ENCODE assay signal across 23 cellular contexts in the genomic region with DNA sequence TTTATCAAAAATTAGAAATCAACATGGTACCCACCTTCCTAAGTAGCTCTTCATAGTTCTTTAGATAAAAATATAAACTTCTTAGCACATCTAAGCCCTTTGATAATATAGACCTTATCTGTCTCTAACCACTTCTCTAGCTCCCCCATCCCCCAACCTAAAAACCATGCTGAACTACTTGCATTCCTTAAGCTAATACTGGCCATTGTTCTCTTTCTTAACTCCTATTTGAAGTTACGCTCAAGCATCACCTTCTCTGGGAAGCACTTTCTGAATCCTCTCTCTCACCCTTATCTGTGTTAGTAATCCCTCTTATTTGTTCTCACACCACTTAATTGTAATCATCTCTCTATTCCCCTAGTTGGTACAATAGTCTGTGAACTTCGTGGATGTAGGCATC.
"Had no signal": no experiment of that assay in that cellular context is flagged by ENCODE, and none has a peak within 500 bp of the region (broad histone marks: within the 10 kb centered on the region; RNA-seq: fewer than 3 reads in every experiment).

No MANE protein-coding gene starts in this region.

- FAIRE-seq: HepG2, RCC 7860 had no signal

- H3K27ac ChIP-seq: SJSA1, SK-N-MC had no signal

- ATAC-seq: HepG2 had no signal

- DNase-seq: IMR-90, Karpas-422, KG1, MG63, NCI-H1092, NCI-H1436, NCI-H187, NCI-H2029, NCI-H2081 treated with DMSO at 0.1 percent for 48 hours, NCI-H2171, NCI-H226, NCI-H446, NCI-H510A, NCI-H524 treated with DMSO at 0.1 percent for 48 hours, NCI-H69, NCI-H774, Right ventricle myocardium superior, RPMI8226, SIG-M5 had no signal

- H3K9me3 ChIP-seq: MG63, SJSA1 had no signal

- H3K36me3 ChIP-seq: MG63, SJSA1 had no signal

- H3K27me3 ChIP-seq: MG63, SJSA1 had no signal

- H3K4me3 ChIP-seq: MG63, SJSA1, SK-N-MC had no signal

- H3K4me1 ChIP-seq: SJSA1 had no signal
